Comparison of ENCODE assay signal across 1 cellular context in the genomic region with DNA sequence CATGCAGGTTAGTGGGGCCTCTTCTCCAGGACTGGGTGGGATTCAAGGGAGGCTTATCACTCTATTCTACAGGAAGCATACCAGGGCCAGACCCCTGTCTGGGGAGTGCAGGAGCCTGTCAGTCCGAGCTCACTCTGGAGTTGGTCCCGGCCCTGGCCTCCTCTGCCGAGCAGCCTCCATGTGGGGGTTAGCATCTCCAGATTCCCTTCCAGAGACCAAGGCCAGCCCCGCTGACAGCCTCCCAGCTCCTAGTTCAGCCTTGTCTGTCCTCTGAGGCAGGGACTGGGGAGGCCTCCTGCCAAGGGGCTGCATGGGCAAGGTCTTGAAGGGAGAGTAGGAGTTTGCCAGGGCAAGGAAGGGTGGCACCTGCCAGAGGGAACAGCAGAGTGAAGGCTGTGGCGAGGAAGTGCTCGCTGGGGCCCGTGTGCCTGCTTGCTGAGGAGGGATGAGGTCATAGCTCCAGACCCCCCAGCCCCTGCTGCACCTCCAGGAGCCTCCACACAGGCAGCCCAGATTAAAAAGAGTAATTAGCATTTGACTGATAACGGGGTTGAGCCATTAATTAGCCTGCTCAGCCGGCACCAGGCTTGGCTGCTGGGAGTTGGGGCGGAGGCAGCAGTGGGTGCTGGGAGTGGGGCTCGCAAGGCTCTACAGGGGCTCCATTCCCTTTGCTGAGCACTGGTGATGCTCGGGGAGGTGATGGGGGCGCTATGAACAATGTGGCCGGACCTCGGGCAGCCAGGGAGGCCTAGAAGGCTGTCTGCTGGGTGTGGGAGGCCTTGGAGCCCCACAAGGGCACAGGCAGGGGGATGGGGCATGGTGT.
TF ChIP-seq lines count a peak whose summit lies in the region.

No MANE protein-coding gene starts in this region.

TF ChIP-seq in SK-N-SH, 30 proteins besides CTCF, POLR2A, EP300 and RAD21:
- TF ChIP-seq TCF12 (IDR thresholded peaks at IDR 0.05) (peak; percentile 13; the same call in 1 of the 2 replicates), TAF1 (IDR thresholded peaks at IDR 0.05; ENCODE audit: borderline replicate concordance, low read depth, low read length) (no peak), FOXM1 (IDR thresholded peaks at IDR 0.05; ENCODE audit: low read depth) (no peak), FOSL2 (IDR thresholded peaks at IDR 0.05; ENCODE audit: borderline replicate concordance, low read depth) (no peak), CHD2 (IDR thresholded peaks at IDR 0.05; ENCODE audit: low read length, partially characterized antibody) (no peak), EZH2phosphoT487 (IDR thresholded peaks at IDR 0.05; ENCODE audit: borderline replicate concordance, low read depth) (no peak), GABPA (IDR thresholded peaks at IDR 0.05; ENCODE audit: low read depth) (no peak), MEF2A (IDR thresholded peaks at IDR 0.05; ENCODE audit: borderline replicate concordance, low read depth) (no peak), PBX3 (IDR thresholded peaks at IDR 0.05) (no peak), RCOR1 (IDR thresholded peaks at IDR 0.05; ENCODE audit: low read length) (peak; percentile 16; the same call in 1 of the 2 replicates), IRF3 (IDR thresholded peaks at IDR 0.05; ENCODE audit: low read depth, low read length) (no peak), MXI1 (IDR thresholded peaks at IDR 0.05; ENCODE audit: low read depth, low read length) (no peak; the same call in 1 of the 2 replicates), POLR2AphosphoS5 (IDR thresholded peaks at IDR 0.05; ENCODE audit: low read depth, low read length) (no peak), JUND (IDR thresholded peaks at IDR 0.05) (no peak), YY1 (IDR thresholded peaks at IDR 0.05; ENCODE audit: low read depth) (no peak), RXRA (IDR thresholded peaks at IDR 0.05; ENCODE audit: borderline replicate concordance, low read depth) (no peak), FOXJ3 (CRISPR knock-in tag; IDR thresholded peaks at IDR 0.05) (no peak), NFIC (IDR thresholded peaks at IDR 0.05; ENCODE audit: borderline replicate concordance) (no peak), TEAD4 (IDR thresholded peaks at IDR 0.05; ENCODE audit: borderline replicate concordance, insufficient read depth) (0 out of 2 replicates have a peak, but pooled peaks have one; percentile 30), ELF1 (IDR thresholded peaks at IDR 0.05) (no peak), SMC3 (IDR thresholded peaks at IDR 0.05; ENCODE audit: low read depth, low read length) (no peak), SIN3A (IDR thresholded peaks at IDR 0.05; ENCODE audit: borderline replicate concordance, low read depth, low read length) (no peak), RFX5 (IDR thresholded peaks at IDR 0.05; ENCODE audit: low read length) (no peak), GATA2 (CRISPR knock-in tag; IDR thresholded peaks at IDR 0.05) (peak; percentile 59), NRF1 (IDR thresholded peaks at IDR 0.05; ENCODE audit: low read depth, low read length) (no peak)
- TF ChIP-seq, protein P1, sequence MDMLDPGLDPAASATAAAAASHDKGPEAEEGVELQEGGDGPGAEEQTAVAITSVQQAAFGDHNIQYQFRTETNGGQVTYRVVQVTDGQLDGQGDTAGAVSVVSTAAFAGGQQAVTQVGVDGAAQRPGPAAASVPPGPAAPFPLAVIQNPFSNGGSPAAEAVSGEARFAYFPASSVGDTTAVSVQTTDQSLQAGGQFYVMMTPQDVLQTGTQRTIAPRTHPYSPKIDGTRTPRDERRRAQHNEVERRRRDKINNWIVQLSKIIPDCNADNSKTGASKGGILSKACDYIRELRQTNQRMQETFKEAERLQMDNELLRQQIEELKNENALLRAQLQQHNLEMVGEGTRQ (IDR thresholded peaks at IDR 0.05; ENCODE audit: borderline replicate concordance, low read depth, low read length) = no peak
- TF ChIP-seq, protein P2, sequence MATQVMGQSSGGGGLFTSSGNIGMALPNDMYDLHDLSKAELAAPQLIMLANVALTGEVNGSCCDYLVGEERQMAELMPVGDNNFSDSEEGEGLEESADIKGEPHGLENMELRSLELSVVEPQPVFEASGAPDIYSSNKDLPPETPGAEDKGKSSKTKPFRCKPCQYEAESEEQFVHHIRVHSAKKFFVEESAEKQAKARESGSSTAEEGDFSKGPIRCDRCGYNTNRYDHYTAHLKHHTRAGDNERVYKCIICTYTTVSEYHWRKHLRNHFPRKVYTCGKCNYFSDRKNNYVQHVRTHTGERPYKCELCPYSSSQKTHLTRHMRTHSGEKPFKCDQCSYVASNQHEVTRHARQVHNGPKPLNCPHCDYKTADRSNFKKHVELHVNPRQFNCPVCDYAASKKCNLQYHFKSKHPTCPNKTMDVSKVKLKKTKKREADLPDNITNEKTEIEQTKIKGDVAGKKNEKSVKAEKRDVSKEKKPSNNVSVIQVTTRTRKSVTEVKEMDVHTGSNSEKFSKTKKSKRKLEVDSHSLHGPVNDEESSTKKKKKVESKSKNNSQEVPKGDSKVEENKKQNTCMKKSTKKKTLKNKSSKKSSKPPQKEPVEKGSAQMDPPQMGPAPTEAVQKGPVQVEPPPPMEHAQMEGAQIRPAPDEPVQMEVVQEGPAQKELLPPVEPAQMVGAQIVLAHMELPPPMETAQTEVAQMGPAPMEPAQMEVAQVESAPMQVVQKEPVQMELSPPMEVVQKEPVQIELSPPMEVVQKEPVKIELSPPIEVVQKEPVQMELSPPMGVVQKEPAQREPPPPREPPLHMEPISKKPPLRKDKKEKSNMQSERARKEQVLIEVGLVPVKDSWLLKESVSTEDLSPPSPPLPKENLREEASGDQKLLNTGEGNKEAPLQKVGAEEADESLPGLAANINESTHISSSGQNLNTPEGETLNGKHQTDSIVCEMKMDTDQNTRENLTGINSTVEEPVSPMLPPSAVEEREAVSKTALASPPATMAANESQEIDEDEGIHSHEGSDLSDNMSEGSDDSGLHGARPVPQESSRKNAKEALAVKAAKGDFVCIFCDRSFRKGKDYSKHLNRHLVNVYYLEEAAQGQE (IDR thresholded peaks at IDR 0.05; ENCODE audit: low read depth, low read length) = no peak
- TF ChIP-seq, protein P3, sequence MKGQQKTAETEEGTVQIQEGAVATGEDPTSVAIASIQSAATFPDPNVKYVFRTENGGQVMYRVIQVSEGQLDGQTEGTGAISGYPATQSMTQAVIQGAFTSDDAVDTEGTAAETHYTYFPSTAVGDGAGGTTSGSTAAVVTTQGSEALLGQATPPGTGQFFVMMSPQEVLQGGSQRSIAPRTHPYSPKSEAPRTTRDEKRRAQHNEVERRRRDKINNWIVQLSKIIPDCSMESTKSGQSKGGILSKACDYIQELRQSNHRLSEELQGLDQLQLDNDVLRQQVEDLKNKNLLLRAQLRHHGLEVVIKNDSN (IDR thresholded peaks at IDR 0.05; ENCODE audit: borderline replicate concordance, low read depth) = no peak
- TF ChIP-seq, protein P4, sequence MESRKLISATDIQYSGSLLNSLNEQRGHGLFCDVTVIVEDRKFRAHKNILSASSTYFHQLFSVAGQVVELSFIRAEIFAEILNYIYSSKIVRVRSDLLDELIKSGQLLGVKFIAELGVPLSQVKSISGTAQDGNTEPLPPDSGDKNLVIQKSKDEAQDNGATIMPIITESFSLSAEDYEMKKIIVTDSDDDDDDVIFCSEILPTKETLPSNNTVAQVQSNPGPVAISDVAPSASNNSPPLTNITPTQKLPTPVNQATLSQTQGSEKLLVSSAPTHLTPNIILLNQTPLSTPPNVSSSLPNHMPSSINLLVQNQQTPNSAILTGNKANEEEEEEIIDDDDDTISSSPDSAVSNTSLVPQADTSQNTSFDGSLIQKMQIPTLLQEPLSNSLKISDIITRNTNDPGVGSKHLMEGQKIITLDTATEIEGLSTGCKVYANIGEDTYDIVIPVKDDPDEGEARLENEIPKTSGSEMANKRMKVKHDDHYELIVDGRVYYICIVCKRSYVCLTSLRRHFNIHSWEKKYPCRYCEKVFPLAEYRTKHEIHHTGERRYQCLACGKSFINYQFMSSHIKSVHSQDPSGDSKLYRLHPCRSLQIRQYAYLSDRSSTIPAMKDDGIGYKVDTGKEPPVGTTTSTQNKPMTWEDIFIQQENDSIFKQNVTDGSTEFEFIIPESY (IDR thresholded peaks at IDR 0.05; ENCODE audit: borderline replicate concordance, low read depth) = no peak
- TF ChIP-seq, protein P5, sequence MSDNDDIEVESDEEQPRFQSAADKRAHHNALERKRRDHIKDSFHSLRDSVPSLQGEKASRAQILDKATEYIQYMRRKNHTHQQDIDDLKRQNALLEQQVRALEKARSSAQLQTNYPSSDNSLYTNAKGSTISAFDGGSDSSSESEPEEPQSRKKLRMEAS (IDR thresholded peaks at IDR 0.05; ENCODE audit: low read depth) = no peak
